10 cellular contexts compared by ENCODE assay signal in the genomic region with DNA sequence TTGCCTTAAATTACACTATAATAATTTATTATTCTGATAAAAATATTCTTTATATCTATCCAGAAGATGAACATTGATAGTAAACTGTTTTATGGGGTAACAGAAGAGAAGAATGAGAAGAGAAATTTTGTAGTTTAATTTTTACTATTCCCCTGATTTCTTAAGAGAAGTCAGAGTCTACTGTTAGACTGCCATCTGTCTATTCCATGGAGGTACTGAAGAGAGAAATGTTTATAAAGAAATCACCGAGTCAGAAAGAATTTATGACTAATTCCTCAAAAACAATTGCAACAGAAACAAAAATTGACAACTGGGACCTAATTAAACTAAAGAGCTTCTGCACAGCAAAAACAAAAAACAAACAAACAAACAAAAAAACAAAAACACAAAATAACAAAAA.
A peak's percentile ranks its signal among the peaks of the same experiment; 100 is the strongest.
DNase-seq lines count a peak whose midpoint lies in the region; ATAC-seq and TF ChIP-seq lines count a peak whose summit lies in the region.
"Had no signal": no experiment of that assay in that cellular context is flagged by ENCODE, and none has a peak within 500 bp of the region (broad histone marks: within the 10 kb centered on the region; RNA-seq: fewer than 3 reads in every experiment).

No MANE protein-coding gene starts in this region.

- H3K4me3 ChIP-seq in tibial artery, result no peak overlapping the region
- H3K4me3 ChIP-seq: lung had no signal

- H3K56ac ChIP-seq in H9 (ENCODE audit: insufficient read length, low read depth, low read length), result no peak overlapping the region

- H2AFZ ChIP-seq in H9 (ENCODE audit: low read length), result no peak overlapping the region

- H2BK15ac ChIP-seq in H9 (ENCODE audit: low read depth, low read length), result no peak overlapping the region

- no peak overlapping the region for H2BK20ac ChIP-seq in H9 (ENCODE audit: low read depth, low read length, poor library complexity, severe bottlenecking)

- no peak for ATAC-seq in HG03571 (IDR thresholded peaks at IDR 0.05; ENCODE audit: unreplicated experiment)

- peaks cover 45 to 49% of the 10 kb centered on the region in 2 experiments for H3K9me3 Mint-ChIP-seq in H9
- no peaks in the 10 kb centered on the region for H3K9me3 Mint-ChIP-seq in activated T-helper 1 cell treated with anti-CD3 and anti-CD28 coated beads, Interleukin-12 subunit alpha, Interleukin-12 subunit beta, Interleukin-2, Interleukin-4 antibody, amounts not matched to agents 30 ng/mL and 10 ng/mL and 1 ng/mL, durations not matched to agents 14 hours and 24 hours and 36 hours

- no peak overlapping the region for H3K4me2 ChIP-seq in H9 (ENCODE audit: insufficient read depth, insufficient read length, low read length)

- no peak overlapping the region for H2BK12ac ChIP-seq in H9 (ENCODE audit: insufficient read length, low read depth, low read length)

- H3K9ac ChIP-seq in H9 (ENCODE audit: extremely low read depth, insufficient read length, low read length), result no peak overlapping the region

- H3K4ac ChIP-seq in H9 (ENCODE audit: low read depth, low read length), result no peak overlapping the region

- H3T11ph ChIP-seq in H9 (ENCODE audit: low read length), result no peak overlapping the region

- in situ Hi-C loops in GM13977 (cut with MboI; ENCODE audit: low pct_unique_long_range_greater_than_20kb, low sequenced_read_pairs, unreplicated experiment), result no loop called here

- H4K8ac ChIP-seq in H9 (replicated peaks; ENCODE audit: insufficient read length, low read depth, low read length), result no peak overlapping the region

- H3K27ac ChIP-seq in H9 (ENCODE audit: insufficient read length, low read depth, low read length), result no peak overlapping the region
- no peak overlapping the region for H3K27ac ChIP-seq in tibial artery

- peaks cover 0 to 5% (median 0%) of the 10 kb centered on the region in 3 donors for H3K36me3 ChIP-seq in tibial artery

- WGBS in H9 (ENCODE audit: extremely low coverage, insufficient read length, low lambda C conversion rate), result no CpG with 5 or more reads among the region's 1 CpG

- H3K23me2 ChIP-seq in H9 (ENCODE audit: insufficient read length, low read depth, low read length, poor library complexity, severe bottlenecking), result no peaks in the 10 kb centered on the region

- peak; percentile 2 for DNase-seq in A172 (ENCODE audit: low spot score)
- no peak for DNase-seq in H9
- DNase-seq in activated T-helper 1 cell treated with anti-CD3 and anti-CD28 coated beads, Interleukin-12 subunit alpha, Interleukin-12 subunit beta, Interleukin-2, Interleukin-4 antibody, amounts not matched to agents 30 ng/mL and 10 ng/mL and 1 ng/mL, durations not matched to agents 14 hours and 24 hours and 36 hours (ENCODE audit: low spot score), result no peak
- peak; percentile 7 for DNase-seq in iPS-NIHi7 (ENCODE audit: extremely low spot score)
- DNase-seq in NCI-H2196 treated with DMSO at 0.1 percent for 48 hours (lab: John Stamatoyannopoulos, UW; ENCODE audit: unreplicated experiment), result no peak
- no peak for DNase-seq in tibial artery
- no peak for DNase-seq in GM13977 (ENCODE audit: low spot score)
- DNase-seq: anterior cingulate cortex had no signal

- H2BK5ac ChIP-seq in H9 (ENCODE audit: insufficient read length, low read length), result no peak overlapping the region

- H3K4me1 ChIP-seq in H9 (ENCODE audit: insufficient read depth, low read length), result no peaks in the 10 kb centered on the region
- no peaks in the 10 kb centered on the region for H3K4me1 ChIP-seq in tibial artery

- H4K91ac ChIP-seq in H9 (ENCODE audit: insufficient read length, low read depth, low read length), result no peak overlapping the region

- no peaks in the 10 kb centered on the region for H3K79me2 ChIP-seq in H9 (ENCODE audit: insufficient read depth, low read length)

- H3K9me3 ChIP-seq in H9 (ENCODE audit: control insufficient read depth, low read depth, low read length) (no peaks in the 10 kb centered on the region), tibial artery (no peaks in the 10 kb centered on the region)

- H3K27me3 Mint-ChIP-seq in H9 (ENCODE audit: low read depth), result no peaks in the 10 kb centered on the region
- H3K27me3 Mint-ChIP-seq in activated T-helper 1 cell treated with anti-CD3 and anti-CD28 coated beads, Interleukin-12 subunit alpha, Interleukin-12 subunit beta, Interleukin-2, Interleukin-4 antibody, amounts not matched to agents 30 ng/mL and 10 ng/mL and 1 ng/mL, durations not matched to agents 14 hours and 24 hours and 36 hours (ENCODE audit: insufficient read depth), result no peaks in the 10 kb centered on the region

- H4K20me1 ChIP-seq in H9 (ENCODE audit: control insufficient read depth, insufficient read depth, insufficient read length), result no peaks in the 10 kb centered on the region

- peak; percentile 51; the same call in 2 of the 3 replicates for TF ChIP-seq CTCF in H9 (conservative IDR thresholded peaks at IDR 0.05)
- peak in 1 of 2 experiments; percentile 42 for TF ChIP-seq CTCF in tibial artery (IDR thresholded peaks at IDR 0.05)
- no peak for TF ChIP-seq CTCF in GM13977 (IDR thresholded peaks at IDR 0.05; ENCODE audit: extremely low read depth, insufficient read depth, missing control alignments)

- H3K14ac ChIP-seq in H9 (ENCODE audit: insufficient read depth, low read length), result no peak overlapping the region

- peak overlapping the region in 1 of 3 experiments; percentile 49; a peak in 1 of 7 replicates for H3K27ac Mint-ChIP-seq in H9
- H3K27ac Mint-ChIP-seq in activated T-helper 1 cell treated with anti-CD3 and anti-CD28 coated beads, Interleukin-12 subunit alpha, Interleukin-12 subunit beta, Interleukin-2, Interleukin-4 antibody, amounts not matched to agents 30 ng/mL and 10 ng/mL and 1 ng/mL, durations not matched to agents 14 hours and 24 hours and 36 hours, result peak overlapping the region; percentile 65

- peaks cover 15 to 32% (median 24%) of the 10 kb centered on the region in 3 experiments for H3K36me3 Mint-ChIP-seq in H9 (ENCODE audit: insufficient read depth in 1 of 3, low read depth in 3 of 3)
- H3K36me3 Mint-ChIP-seq in activated T-helper 1 cell treated with anti-CD3 and anti-CD28 coated beads, Interleukin-12 subunit alpha, Interleukin-12 subunit beta, Interleukin-2, Interleukin-4 antibody, amounts not matched to agents 30 ng/mL and 10 ng/mL and 1 ng/mL, durations not matched to agents 14 hours and 24 hours and 36 hours (ENCODE audit: low read depth), result peaks cover 28% of the 10 kb centered on the region

- H3K27me3 ChIP-seq in H9 (ENCODE audit: insufficient read depth, low read length) (no peaks in the 10 kb centered on the region), tibial artery (no peaks in the 10 kb centered on the region)

- intact Hi-C loops in activated T-helper 1 cell treated with anti-CD3 and anti-CD28 coated beads, Interleukin-12 subunit alpha, Interleukin-12 subunit beta, Interleukin-2, Interleukin-4 antibody, amounts not matched to agents 30 ng/mL and 10 ng/mL and 1 ng/mL, durations not matched to agents 14 hours and 24 hours and 36 hours (cut with micrococcal nuclease), result no loop called here
- intact Hi-C loops in tibial artery (cut with DNase I; ENCODE audit: low total_unique reads), result no loop called here

- no peak overlapping the region for H3K18ac ChIP-seq in H9 (ENCODE audit: insufficient read length, low read depth, low read length)

- H4K5ac ChIP-seq in H9 (ENCODE audit: insufficient read length, low read depth, low read length), result no peak overlapping the region

- H3K23ac ChIP-seq in H9 (ENCODE audit: insufficient read length, low read depth, low read length), result no peak overlapping the region

- no peaks in the 10 kb centered on the region for H3K79me1 ChIP-seq in H9 (ENCODE audit: insufficient read depth, low read depth, low read length, poor library complexity, severe bottlenecking)

- H2AK5ac ChIP-seq in H9 (ENCODE audit: insufficient read length, low read length), result no peak overlapping the region

- no peaks in the 10 kb centered on the region for H3K4me1 Mint-ChIP-seq in H9
- peaks cover 8% of the 10 kb centered on the region for H3K4me1 Mint-ChIP-seq in activated T-helper 1 cell treated with anti-CD3 and anti-CD28 coated beads, Interleukin-12 subunit alpha, Interleukin-12 subunit beta, Interleukin-2, Interleukin-4 antibody, amounts not matched to agents 30 ng/mL and 10 ng/mL and 1 ng/mL, durations not matched to agents 14 hours and 24 hours and 36 hours (ENCODE audit: low read depth)

- H2BK120ac ChIP-seq in H9 (ENCODE audit: low read depth, low read length, poor library complexity, severe bottlenecking), result no peak overlapping the region

- H3K4me3 Mint-ChIP-seq in H9, result no peak overlapping the region
- no peak overlapping the region for H3K4me3 Mint-ChIP-seq in activated T-helper 1 cell treated with anti-CD3 and anti-CD28 coated beads, Interleukin-12 subunit alpha, Interleukin-12 subunit beta, Interleukin-2, Interleukin-4 antibody, amounts not matched to agents 30 ng/mL and 10 ng/mL and 1 ng/mL, durations not matched to agents 14 hours and 24 hours and 36 hours

Comparison
In these comparisons a context has a peak if more than half of its experiments do, and no peak if none do; other contexts are left out.
1. DNase-seq: peak in A172 (single experiment) and iPS-NIHi7 (single experiment); none in H9 (single experiment), activated T-helper 1 cell treated with anti-CD3 and anti-CD28 coated beads, Interleukin-12 subunit alpha, Interleukin-12 subunit beta, Interleukin-2, Interleukin-4 antibody, amounts not matched to agents 30 ng/mL and 10 ng/mL and 1 ng/mL, durations not matched to agents 14 hours and 24 hours and 36 hours (single experiment), NCI-H2196 treated with DMSO at 0.1 percent for 48 hours (single experiment), tibial artery (0 of 2) and GM13977 (single experiment).